ENCODE assay signal across 16 cellular contexts in genomic region chr1:234476172-234476571, GRCh38. TPM values are rescaled to one million over a fixed set of nuclear protein-coding genes. Genes with fewer than 3 reads are reported as not detected.
DNase-seq lines count a peak whose midpoint lies in the region; ATAC-seq and TF ChIP-seq lines count a peak whose summit lies in the region.
"Had no signal": no experiment of that assay in that cellular context is flagged by ENCODE, and none has a peak within 500 bp of the region (broad histone marks: within the 10 kb centered on the region; RNA-seq: fewer than 3 reads in every experiment).

No MANE protein-coding gene starts in this region.

- TF ChIP-seq CTCF in HL-60 (IDR thresholded peaks at IDR 0.05; ENCODE audit: insufficient read depth, low read length) (no peak), WTC11 (IDR thresholded peaks at IDR 0.05) (no peak), neural cell (IDR thresholded peaks at IDR 0.05; ENCODE audit: poor library complexity, severe bottlenecking) (no peak)

- intact Hi-C loops in activated CD4-positive, alpha-beta T cell treated with anti-CD3 and anti-CD28 coated beads for 36 hours (cut with DNase I, micrococcal nuclease), result loop anchor here in 1 of 2 experiments (5.0 kb wide), 1 partner anchor 104 kb away; the partner anchor contains the start of gene COA6

- peak overlapping the region; percentile 39 for H3K4me3 Mint-ChIP-seq in activated CD4-positive, alpha-beta T cell treated with anti-CD3 and anti-CD28 coated beads for 36 hours
- H3K4me3 Mint-ChIP-seq in WTC11, result peak overlapping the region; percentile 9; the same call in 1 of the 2 replicates

- DNase-seq in activated CD4-positive, alpha-beta T cell treated with anti-CD3 and anti-CD28 coated beads for 36 hours, result no peak
- no peak for DNase-seq in activated CD4-positive, alpha-beta T cell treated with anti-CD3 and anti-CD28 coated beads, Interleukin-2, amount 50 U/mL, for 1 hour
- DNase-seq in HL-60 (ENCODE audit: low read depth in 1 of 2, low spot score in 1 of 2) (peak in 1 of 2 experiments; percentile 45), WTC11 (ENCODE audit: low spot score) (no peak), NCI-H2081 treated with DMSO at 0.1 percent for 48 hours (lab: John Stamatoyannopoulos, UW) (no peak), NCI-H146 treated with DMSO at 0.1 percent for 48 hours (lab: John Stamatoyannopoulos, UW; ENCODE audit: unreplicated experiment) (no peak)
- DNase-seq: ACHN; activated CD4-positive, alpha-beta T cell treated with anti-CD3 and anti-CD28 coated beads, Interleukin-2, amount 50 U/mL, for 4 hours; dermis blood vessel endothelial cell; EL; NCI-H510A; upper lobe of right lung had no signal

- H3K27ac ChIP-seq in HL-60 (replicated peaks), result peak overlapping the region; percentile 23
- no peak overlapping the region for H3K27ac ChIP-seq in neural cell (ENCODE audit: low read length)
- H3K27ac ChIP-seq: SJSA1, skin epidermis, upper lobe of right lung had no signal

- H3K4me3 ChIP-seq in HL-60 (replicated peaks; ENCODE audit: insufficient read depth, low read length) (peak overlapping the region; percentile 11; the same call in 1 of the 2 replicates), neural cell (ENCODE audit: low read length) (peak overlapping the region; percentile 86)
- H3K4me3 ChIP-seq: SJSA1, skin epidermis, upper lobe of right lung had no signal

- no peaks in the 10 kb centered on the region for H3K36me3 ChIP-seq in neural cell (ENCODE audit: insufficient read depth, low read length)
- H3K36me3 ChIP-seq: upper lobe of right lung had no signal

- peaks cover 9% of the 10 kb centered on the region for H3K36me3 Mint-ChIP-seq in activated CD4-positive, alpha-beta T cell treated with anti-CD3 and anti-CD28 coated beads for 36 hours (ENCODE audit: low read depth)
- H3K36me3 Mint-ChIP-seq in WTC11, result no peaks in the 10 kb centered on the region; the same call in 1 of the 2 replicates

- POLR2A ChIA-PET in activated CD4-positive, alpha-beta T cell treated with anti-CD3 and anti-CD28 coated beads for 36 hours (lab: Charles Lee), result no interaction called here
- POLR2A ChIA-PET in WTC11 (lab: Charles Lee), result no interaction called here

- no peak for TF ChIP-seq RAD21 in neural cell (conservative IDR thresholded peaks at IDR 0.05)

- no peaks in the 10 kb centered on the region for H3K9me3 Mint-ChIP-seq in activated CD4-positive, alpha-beta T cell treated with anti-CD3 and anti-CD28 coated beads for 36 hours (ENCODE audit: low read depth)
- no peaks in the 10 kb centered on the region for H3K9me3 Mint-ChIP-seq in WTC11

- peak overlapping the region; percentile 9 for H3K4me2 ChIP-seq in neural cell (ENCODE audit: low read length)

- H3K4me1 Mint-ChIP-seq in activated CD4-positive, alpha-beta T cell treated with anti-CD3 and anti-CD28 coated beads for 36 hours, result peaks cover 66% of the 10 kb centered on the region
- peaks cover 32% of the 10 kb centered on the region for H3K4me1 Mint-ChIP-seq in WTC11

- CTCF ChIA-PET in activated CD4-positive, alpha-beta T cell treated with anti-CD3 and anti-CD28 coated beads for 36 hours (lab: Charles Lee), result no interaction called here
- CTCF ChIA-PET in WTC11 (lab: Charles Lee), result no interaction called here

- ATAC-seq in activated CD4-positive, alpha-beta T cell treated with anti-CD3 and anti-CD28 coated beads for 36 hours, result no peak
- ATAC-seq in WTC11, result no peak
- no peak for ATAC-seq in HG02763 (IDR thresholded peaks at IDR 0.05; ENCODE audit: unreplicated experiment)
- ATAC-seq: upper lobe of right lung had no signal

- H3K9me3 ChIP-seq in neural cell (ENCODE audit: low read length), result no peaks in the 10 kb centered on the region
- H3K9me3 ChIP-seq: SJSA1, upper lobe of right lung had no signal

- H3K9me2 ChIP-seq in neural cell (ENCODE audit: insufficient read depth, low read length), result no peaks in the 10 kb centered on the region

- no peak overlapping the region for H3K9ac ChIP-seq in neural cell (ENCODE audit: low read length)

- peaks cover 17% of the 10 kb centered on the region for H3K79me2 ChIP-seq in neural cell (replicated peaks; ENCODE audit: insufficient read depth, low read length)

- H3K27ac Mint-ChIP-seq in activated CD4-positive, alpha-beta T cell treated with anti-CD3 and anti-CD28 coated beads for 36 hours, result peak overlapping the region; percentile 47
- H3K27ac Mint-ChIP-seq in WTC11, result no peak overlapping the region; the same call in 1 of the 2 replicates

- no peak overlapping the region for H2AFZ ChIP-seq in neural cell (ENCODE audit: low read depth, low read length)

- H4K20me1 ChIP-seq in neural cell (ENCODE audit: insufficient read depth), result no peaks in the 10 kb centered on the region

- no peak for TF ChIP-seq EP300 in neural cell (conservative IDR thresholded peaks at IDR 0.05; ENCODE audit: poor library complexity, severe bottlenecking)

- H3F3A ChIP-seq in neural cell (ENCODE audit: insufficient read depth, low read length, poor library complexity, severe bottlenecking), result peaks cover 3% of the 10 kb centered on the region

- no peaks in the 10 kb centered on the region for H3K27me3 ChIP-seq in HL-60 (ENCODE audit: insufficient read depth, poor library complexity, severe bottlenecking)
- H3K27me3 ChIP-seq in neural cell (ENCODE audit: insufficient read depth, low read depth, low read length), result no peaks in the 10 kb centered on the region
- H3K27me3 ChIP-seq: SJSA1, upper lobe of right lung had no signal

- no peaks in the 10 kb centered on the region for H3K27me3 Mint-ChIP-seq in activated CD4-positive, alpha-beta T cell treated with anti-CD3 and anti-CD28 coated beads for 36 hours
- H3K27me3 Mint-ChIP-seq in WTC11 (ENCODE audit: low read depth), result peaks cover 17% of the 10 kb centered on the region

TF ChIP-seq in WTC11, 78 proteins besides CTCF, POLR2A, EP300 and RAD21 (continues in another document):
- TF ChIP-seq HMGA2 (CRISPR knock-in tag; IDR thresholded peaks at IDR 0.05) (no peak), ZNF138 (CRISPR knock-in tag; conservative IDR thresholded peaks at IDR 0.05) (no peak), TEAD4 (CRISPR knock-in tag; IDR thresholded peaks at IDR 0.05) (no peak), GRHL2 (CRISPR knock-in tag; IDR thresholded peaks at IDR 0.05; ENCODE audit: insufficient replicate concordance, severe bottlenecking) (no peak), GABPB1 (CRISPR knock-in tag; IDR thresholded peaks at IDR 0.05) (no peak), MXD4 (CRISPR knock-in tag; IDR thresholded peaks at IDR 0.05; ENCODE audit: borderline replicate concordance) (no peak), JUN (CRISPR knock-in tag; IDR thresholded peaks at IDR 0.05) (no peak), TCF7 (CRISPR knock-in tag; IDR thresholded peaks at IDR 0.05; ENCODE audit: low read depth) (no peak), RELA (CRISPR knock-in tag; IDR thresholded peaks at IDR 0.05; ENCODE audit: borderline replicate concordance) (no peak), ZNF416 (CRISPR knock-in tag; IDR thresholded peaks at IDR 0.05) (no peak), CBFB (CRISPR knock-in tag; IDR thresholded peaks at IDR 0.05; ENCODE audit: low read depth) (no peak), TEAD1 (CRISPR knock-in tag; IDR thresholded peaks at IDR 0.05) (no peak)
- TF ChIP-seq, protein P1, sequence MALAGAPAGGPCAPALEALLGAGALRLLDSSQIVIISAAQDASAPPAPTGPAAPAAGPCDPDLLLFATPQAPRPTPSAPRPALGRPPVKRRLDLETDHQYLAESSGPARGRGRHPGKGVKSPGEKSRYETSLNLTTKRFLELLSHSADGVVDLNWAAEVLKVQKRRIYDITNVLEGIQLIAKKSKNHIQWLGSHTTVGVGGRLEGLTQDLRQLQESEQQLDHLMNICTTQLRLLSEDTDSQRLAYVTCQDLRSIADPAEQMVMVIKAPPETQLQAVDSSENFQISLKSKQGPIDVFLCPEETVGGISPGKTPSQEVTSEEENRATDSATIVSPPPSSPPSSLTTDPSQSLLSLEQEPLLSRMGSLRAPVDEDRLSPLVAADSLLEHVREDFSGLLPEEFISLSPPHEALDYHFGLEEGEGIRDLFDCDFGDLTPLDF (CRISPR knock-in tag; IDR thresholded peaks at IDR 0.05), result no peak

TF ChIP-seq in neural cell, 6 proteins besides CTCF, POLR2A, EP300 and RAD21:
- TF ChIP-seq SMC3 (conservative IDR thresholded peaks at IDR 0.05; ENCODE audit: poor library complexity), result no peak
- TF ChIP-seq TAF1 (IDR thresholded peaks at IDR 0.05; ENCODE audit: low read depth), result no peak
- TF ChIP-seq EZH2 (IDR thresholded peaks at IDR 0.05; ENCODE audit: borderline replicate concordance, insufficient read depth, low read length, poor library complexity, severe bottlenecking), result no peak
- no peak for TF ChIP-seq POLR2AphosphoS5 (IDR thresholded peaks at IDR 0.05)
- TF ChIP-seq MXI1 (conservative IDR thresholded peaks at IDR 0.05; ENCODE audit: poor library complexity, severe bottlenecking), result no peak
- no peak for TF ChIP-seq REST (IDR thresholded peaks at IDR 0.05; ENCODE audit: borderline replicate concordance)

RNA-seq across cellular contexts. Expression of gene TARBP1, which starts 2.8 kb away (rescaled TPM):
- 10 to 100 TPM; 37.7 to 41.5 TPM for total RNA-seq in activated CD4-positive, alpha-beta T cell treated with anti-CD3 and anti-CD28 coated beads for 36 hours
- 24.0 to 27.6 TPM (median 27.3 TPM) in 3 replicates for total RNA-seq in WTC11 (2021)
- polyA plus RNA-seq in neural cell, result 267 and 329 TPM in 2 replicates
- polyA minus RNA-seq in neural cell, result 126 and 133 TPM in 2 replicates
